In the genomic region with DNA sequence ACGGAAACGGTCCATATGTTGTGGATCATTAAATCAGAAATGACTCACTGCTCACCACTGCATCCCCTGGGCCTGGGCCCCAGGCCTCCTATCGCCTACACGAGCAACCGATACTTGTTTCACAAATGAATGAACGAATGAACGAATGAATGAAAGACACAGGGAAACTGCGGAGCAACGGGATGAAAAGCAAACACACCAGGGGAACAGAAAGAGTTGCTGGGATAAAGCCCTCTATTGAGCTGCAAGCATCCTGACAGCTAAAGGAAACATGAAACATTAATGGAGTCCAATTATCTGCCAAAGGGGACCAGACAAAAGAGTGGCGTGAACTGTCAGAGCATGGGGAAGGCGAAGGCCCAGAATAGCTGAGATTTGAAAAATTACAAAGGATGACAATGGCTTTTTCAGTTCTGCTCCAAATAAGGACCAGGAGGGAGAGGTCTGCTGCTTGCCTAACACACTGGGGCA, we compare ENCODE assay signal across 19 cellular contexts.
DNase-seq lines count a peak whose midpoint lies in the region; ATAC-seq, FAIRE-seq and TF ChIP-seq lines count a peak whose summit lies in the region.
"Had no signal": no experiment of that assay in that cellular context is flagged by ENCODE, and none has a peak within 500 bp of the region (broad histone marks: within the 10 kb centered on the region; RNA-seq: fewer than 3 reads in every experiment).

No MANE protein-coding gene starts in this region.

- DNase-seq in NCI-H146 treated with DMSO at 0.1 percent for 48 hours (lab: John Stamatoyannopoulos, UW; ENCODE audit: unreplicated experiment) = peak; percentile 79
- no peak for DNase-seq in WTC11 (ENCODE audit: low spot score)
- peak; percentile 46 to 58 for DNase-seq in foreskin fibroblast
- DNase-seq in sciatic nerve (ENCODE audit: low spot score) = no peak
- no peak for DNase-seq in GM12891 (ENCODE audit: insufficient read length, low spot score)
- DNase-seq in NCI-H1417 treated with DMSO at 0.1 percent for 48 hours (lab: John Stamatoyannopoulos, UW) = no peak
- no peak for DNase-seq in DMS114 treated with DMSO at 0.1 percent for 48 hours (lab: John Stamatoyannopoulos, UW; ENCODE audit: unreplicated experiment)
- DNase-seq in mesothelial cell of epicardium (ENCODE audit: low spot score in 2 of 2, unreplicated experiment in 2 of 2) = no peak
- DNase-seq: activated B cell treated with CpG ODN at 0.5 μM for 24 hours, COR-L47, gastrocnemius medialis, NCI-H2171, ovary, spleen had no signal

- intact Hi-C loops in sciatic nerve (cut with DNase I) = no loop called here

- ATAC-seq in WTC11 (peak; percentile 30), sciatic nerve (peak; percentile 21)
- ATAC-seq: gastrocnemius medialis, left lobe of liver had no signal

- H3K9me3 Mint-ChIP-seq in WTC11 (no peaks in the 10 kb centered on the region), mesothelial cell of epicardium (no peaks in the 10 kb centered on the region)
- H3K9me3 Mint-ChIP-seq: activated B cell treated with CpG ODN at 0.5 μM for 24 hours; activated T-helper 1 cell treated with anti-CD3 and anti-CD28 coated beads, Interleukin-12 subunit alpha, Interleukin-12 subunit beta, Interleukin-2, Interleukin-4 antibody, amounts not matched to agents 30 ng/mL and 10 ng/mL and 1 ng/mL, durations not matched to agents 14 hours and 24 hours and 36 hours; central memory CD8-positive, alpha-beta T cell; IgD-negative memory B cell had no signal

- H3K4me3 ChIP-seq in foreskin fibroblast (ENCODE audit: low read depth in 1 of 2, low read length in 2 of 2) = no peak overlapping the region
- H3K4me3 ChIP-seq: gastrocnemius medialis, ovary, spleen, tibial nerve had no signal

- FAIRE-seq in GM12891 (lab: Jason Lieb, UNC) = no peak

- TF ChIP-seq POLR2A in GM12891 (IDR thresholded peaks at IDR 0.05; ENCODE audit: low read depth, low read length) = no peak

- CTCF ChIA-PET in WTC11 (lab: Charles Lee) = interaction anchor here (0.5 to 1.2 kb wide), 3 partner anchors 292 to 310 kb away, joined by 3 to 4 read pairs (median 3); no protein-coding TSS in a partner anchor

- H3K27ac Mint-ChIP-seq in WTC11 (no peak overlapping the region), mesothelial cell of epicardium (no peak overlapping the region)
- H3K27ac Mint-ChIP-seq: activated B cell treated with CpG ODN at 0.5 μM for 24 hours; activated T-helper 1 cell treated with anti-CD3 and anti-CD28 coated beads, Interleukin-12 subunit alpha, Interleukin-12 subunit beta, Interleukin-2, Interleukin-4 antibody, amounts not matched to agents 30 ng/mL and 10 ng/mL and 1 ng/mL, durations not matched to agents 14 hours and 24 hours and 36 hours; IgD-negative memory B cell had no signal

- H3K4me1 Mint-ChIP-seq in WTC11 = peaks cover 30% of the 10 kb centered on the region
- H3K4me1 Mint-ChIP-seq in mesothelial cell of epicardium = peaks cover 12% of the 10 kb centered on the region
- H3K4me1 Mint-ChIP-seq: activated B cell treated with CpG ODN at 0.5 μM for 24 hours, IgD-negative memory B cell had no signal

- no peak overlapping the region for H3K4me3 Mint-ChIP-seq in WTC11
- no peak overlapping the region for H3K4me3 Mint-ChIP-seq in mesothelial cell of epicardium
- H3K4me3 Mint-ChIP-seq: activated B cell treated with CpG ODN at 0.5 μM for 24 hours; activated T-helper 1 cell treated with anti-CD3 and anti-CD28 coated beads, Interleukin-12 subunit alpha, Interleukin-12 subunit beta, Interleukin-2, Interleukin-4 antibody, amounts not matched to agents 30 ng/mL and 10 ng/mL and 1 ng/mL, durations not matched to agents 14 hours and 24 hours and 36 hours; central memory CD8-positive, alpha-beta T cell; IgD-negative memory B cell had no signal

- POLR2A ChIA-PET in WTC11 (lab: Charles Lee) = no interaction called here

- H3K27me3 Mint-ChIP-seq in WTC11 (ENCODE audit: low read depth) (no peaks in the 10 kb centered on the region), mesothelial cell of epicardium (ENCODE audit: low read depth) (no peaks in the 10 kb centered on the region)

- TF ChIP-seq CTCF in WTC11 (IDR thresholded peaks at IDR 0.05) = no peak
- no peak for TF ChIP-seq CTCF in foreskin fibroblast (IDR thresholded peaks at IDR 0.05; ENCODE audit: low read depth, low read length)
- TF ChIP-seq CTCF in mesothelial cell of epicardium (IDR thresholded peaks at IDR 0.05; ENCODE audit: unreplicated experiment) = no peak

- peaks cover 11% of the 10 kb centered on the region for H3K36me3 Mint-ChIP-seq in WTC11
- peaks cover 11% of the 10 kb centered on the region for H3K36me3 Mint-ChIP-seq in mesothelial cell of epicardium

TF ChIP-seq in WTC11, 78 proteins besides CTCF, POLR2A, EP300 and RAD21:
- TF ChIP-seq GRHL2 (CRISPR knock-in tag; IDR thresholded peaks at IDR 0.05; ENCODE audit: insufficient replicate concordance, severe bottlenecking) = no peak
- TF ChIP-seq ESRRA (CRISPR knock-in tag; IDR thresholded peaks at IDR 0.05; ENCODE audit: borderline replicate concordance) = no peak
- no peak for TF ChIP-seq ZNF396 (CRISPR knock-in tag; IDR thresholded peaks at IDR 0.05; ENCODE audit: borderline replicate concordance)
- TF ChIP-seq, protein P1, sequence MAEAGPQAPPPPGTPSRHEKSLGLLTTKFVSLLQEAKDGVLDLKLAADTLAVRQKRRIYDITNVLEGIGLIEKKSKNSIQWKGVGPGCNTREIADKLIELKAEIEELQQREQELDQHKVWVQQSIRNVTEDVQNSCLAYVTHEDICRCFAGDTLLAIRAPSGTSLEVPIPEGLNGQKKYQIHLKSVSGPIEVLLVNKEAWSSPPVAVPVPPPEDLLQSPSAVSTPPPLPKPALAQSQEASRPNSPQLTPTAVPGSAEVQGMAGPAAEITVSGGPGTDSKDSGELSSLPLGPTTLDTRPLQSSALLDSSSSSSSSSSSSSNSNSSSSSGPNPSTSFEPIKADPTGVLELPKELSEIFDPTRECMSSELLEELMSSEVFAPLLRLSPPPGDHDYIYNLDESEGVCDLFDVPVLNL (CRISPR knock-in tag; IDR thresholded peaks at IDR 0.05; ENCODE audit: borderline replicate concordance, low read depth) = no peak
- no peak for TF ChIP-seq IRF2 (CRISPR knock-in tag; IDR thresholded peaks at IDR 0.05; ENCODE audit: borderline replicate concordance, low read depth)
- TF ChIP-seq, protein P2, sequence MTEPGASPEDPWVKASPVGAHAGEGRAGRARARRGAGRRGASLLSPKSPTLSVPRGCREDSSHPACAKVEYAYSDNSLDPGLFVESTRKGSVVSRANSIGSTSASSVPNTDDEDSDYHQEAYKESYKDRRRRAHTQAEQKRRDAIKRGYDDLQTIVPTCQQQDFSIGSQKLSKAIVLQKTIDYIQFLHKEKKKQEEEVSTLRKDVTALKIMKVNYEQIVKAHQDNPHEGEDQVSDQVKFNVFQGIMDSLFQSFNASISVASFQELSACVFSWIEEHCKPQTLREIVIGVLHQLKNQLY (CRISPR knock-in tag; IDR thresholded peaks at IDR 0.05) = no peak
TF ChIP-seq in WTC11: peak in this region for 0.

TF ChIP-seq in GM12891, 5 proteins besides CTCF, POLR2A, EP300 and RAD21:
- TF ChIP-seq POLR2AphosphoS5 (IDR thresholded peaks at IDR 0.05; ENCODE audit: low read depth, low read length) = no peak
- no peak for TF ChIP-seq PAX5 (IDR thresholded peaks at IDR 0.05; ENCODE audit: insufficient read depth, low read length, severe bottlenecking)
- no peak for TF ChIP-seq SPI1 (IDR thresholded peaks at IDR 0.05; ENCODE audit: low read depth, low read length)
- TF ChIP-seq TAF1 (IDR thresholded peaks at IDR 0.05; ENCODE audit: low read depth, low read length) = no peak
- no peak for TF ChIP-seq POU2F2 (IDR thresholded peaks at IDR 0.05; ENCODE audit: low read depth, low read length)

Comparison
In these comparisons a context has a peak if more than half of its experiments do, and no peak if none do; other contexts are left out.
1. DNase-seq: peak in NCI-H146 treated with DMSO at 0.1 percent for 48 hours (single experiment) and foreskin fibroblast (2 of 2); none in WTC11 (single experiment), sciatic nerve (single experiment), GM12891 (single experiment), NCI-H1417 treated with DMSO at 0.1 percent for 48 hours (single experiment), DMS114 treated with DMSO at 0.1 percent for 48 hours (single experiment) and mesothelial cell of epicardium (0 of 2).